Comparison of ENCODE assay signal across 33 cellular contexts in genomic region chr18:30149585-30149984, GRCh38.
"Had no signal": no experiment of that assay in that cellular context is flagged by ENCODE, and none has a peak within 500 bp of the region (broad histone marks: within the 10 kb centered on the region; RNA-seq: fewer than 3 reads in every experiment).

No MANE protein-coding gene starts in this region.

- H3K4me1 ChIP-seq: adrenal gland, ascending aorta, breast epithelium had no signal

- DNase-seq: activated effector memory CD4-positive, alpha-beta T cell treated with anti-CD3 and anti-CD28 coated beads, Interleukin-2, amount 50 U/mL, for 16 hours; activated effector memory CD4-positive, alpha-beta T cell treated with Interleukin-2 at 50 U/mL for 16 hours; activated gamma-delta T cell; activated gamma-delta T cell treated with Interleukin-2 at 50 U/mL for 16 hours; activated naive CD4-positive, alpha-beta T cell; activated naive CD4-positive, alpha-beta T cell treated with anti-CD3 and anti-CD28 coated beads for 36 hours; activated naive CD4-positive, alpha-beta T cell treated with anti-CD3 and anti-CD28 coated beads, Interleukin-2, amount 10 ng/mL, durations not matched to agents 7 days and 5 days; activated naive CD4-positive, alpha-beta T cell treated with anti-CD3 and anti-CD28 coated beads, Interleukin-2, amount 50 U/mL, for 16 hours; activated naive CD4-positive, alpha-beta T cell treated with Interleukin-2 at 50 U/mL for 16 hours; activated naive CD8-positive, alpha-beta T cell treated with anti-CD3 and anti-CD28 coated beads for 36 hours; activated naive CD8-positive, alpha-beta T cell treated with anti-CD3 and anti-CD28 coated beads, Interleukin-2, amount 10 ng/mL, durations not matched to agents 7 days and 5 days; activated naive CD8-positive, alpha-beta T cell treated with anti-CD3 and anti-CD28 coated beads, Interleukin-2, amount 50 U/mL, for 24 hours; activated T-cell treated with anti-CD3 and anti-CD28 coated beads, Interleukin-2, amount 50 U/mL, for 24 hours; activated T-cell treated with anti-CD3 and anti-CD28 coated beads, Interleukin-2, amount 50 U/mL, for 4 hours; activated T-cell treated with anti-CD3 and anti-CD28 coated beads, Interleukin-2, amount 50 U/mL, for 48 hours; activated T-cell treated with anti-CD3 and anti-CD28 coated beads, Interleukin-2, amount 50 U/mL, for 72 hours; adrenal gland; amniotic stem cell; amygdala; anterior cingulate cortex; aorta; body of pancreas; brain microvascular endothelial cell; caudate nucleus; central memory CD4-positive, alpha-beta T cell; cerebellar nuclear complex had no signal

- H3K9me3 ChIP-seq: adrenal gland, ascending aorta, body of pancreas, breast epithelium had no signal

- H3K27me3 ChIP-seq: adrenal gland, ascending aorta, body of pancreas, brain microvascular endothelial cell, breast epithelium, cardiac muscle cell had no signal

- H3K27ac ChIP-seq: adrenal gland, ascending aorta, body of pancreas, brain microvascular endothelial cell, breast epithelium, cardiac muscle cell had no signal

- ATAC-seq: activated naive CD4-positive, alpha-beta T cell treated with anti-CD3 and anti-CD28 coated beads, Interleukin-2, amount 50 U/mL, for 72 hours; activated naive CD8-positive, alpha-beta T cell treated with anti-CD3 and anti-CD28 coated beads, Interleukin-2, amount 50 U/mL, for 24 hours; activated T-cell treated with anti-CD3 and anti-CD28 coated beads, Interleukin-2, amount 50 U/mL, for 4 hours; activated T-cell treated with anti-CD3 and anti-CD28 coated beads, Interleukin-2, amount 50 U/mL, for 72 hours; activated T-helper 17 cell treated with anti-CD3 and anti-CD28 coated beads, Interleukin-2, amount 50 U/mL, for 72 hours; body of pancreas had no signal

- FAIRE-seq: astrocyte, bronchial epithelial cell had no signal

- H3K4me3 ChIP-seq: adrenal gland, ascending aorta, body of pancreas, breast epithelium, cardiac muscle cell had no signal

- H3K36me3 ChIP-seq: adrenal gland, ascending aorta, brain microvascular endothelial cell, breast epithelium, cardiac muscle cell had no signal
